ENCODE assay signal across 1 cellular context in genomic region chr10:17109475-17110207, GRCh38.
TF ChIP-seq lines count a peak whose summit lies in the region.

No MANE protein-coding gene starts in this region.

TF ChIP-seq in K562, 482 proteins besides CTCF, POLR2A, EP300 and RAD21 (continued from another document):
- no peak for TF ChIP-seq FOXO4 (CRISPR knock-in tag; IDR thresholded peaks at IDR 0.05)
- TF ChIP-seq MTF1 (CRISPR knock-in tag; IDR thresholded peaks at IDR 0.05; ENCODE audit: borderline replicate concordance) = no peak
- peak; percentile 86 for TF ChIP-seq ZNF316 (IDR thresholded peaks at IDR 0.05)
- no peak for TF ChIP-seq MECOM (CRISPR knock-in tag; IDR thresholded peaks at IDR 0.05)
- no peak for TF ChIP-seq PKNOX1 (IDR thresholded peaks at IDR 0.05)
- TF ChIP-seq CBFB (CRISPR knock-in tag; IDR thresholded peaks at IDR 0.05) = no peak
